Comparison of ENCODE assay signal across 8 cellular contexts in the genomic region with DNA sequence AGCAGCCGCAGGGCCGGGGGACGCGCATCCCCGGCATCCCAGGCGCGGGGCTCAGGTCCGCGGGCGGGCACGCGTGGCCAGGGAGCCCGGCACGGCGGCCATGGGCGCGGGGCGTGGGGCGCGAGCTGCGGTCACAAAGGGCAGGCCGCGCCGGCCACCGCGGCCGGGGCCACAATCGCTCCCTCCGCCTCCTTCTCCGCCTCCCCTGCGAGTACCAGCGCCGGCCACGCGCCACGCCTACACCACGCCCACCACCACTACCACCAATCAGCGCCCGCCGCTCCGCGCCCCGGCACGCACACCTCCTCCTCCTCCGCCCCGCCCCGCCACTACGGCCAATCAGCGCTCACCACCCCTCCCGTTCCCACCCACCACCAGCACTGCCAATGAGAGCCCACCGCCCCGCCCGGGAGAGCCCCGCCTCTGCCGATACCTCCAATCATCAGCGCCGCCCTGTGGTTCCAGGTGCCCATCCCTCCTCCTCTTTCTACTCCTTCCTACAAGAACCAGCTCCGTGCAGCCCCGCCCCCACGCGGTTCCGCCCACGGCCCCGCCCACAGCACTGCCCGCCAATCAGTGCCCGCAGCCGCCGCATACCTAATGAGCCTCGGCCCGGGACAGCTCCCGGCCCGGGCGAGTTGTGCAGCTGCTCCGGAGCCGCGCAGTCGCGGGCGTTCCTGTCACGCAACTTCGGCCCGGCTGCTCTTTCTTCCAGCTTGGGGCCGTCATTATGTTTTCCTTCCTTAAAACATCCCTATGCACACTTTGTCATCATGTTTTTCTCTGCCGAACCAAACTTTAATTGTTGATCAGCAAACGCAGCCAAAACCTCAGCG. TPM values are rescaled to one million over a fixed set of nuclear protein-coding genes. Genes with fewer than 3 reads are reported as not detected.
DNase-seq lines count a peak whose midpoint lies in the region; ATAC-seq and TF ChIP-seq lines count a peak whose summit lies in the region.

A gene (minus strand): TSS at position 213 of the 836 bp plus-strand sequence. CDS start 232 bp downstream, outside the sequence.

- no peaks in the 10 kb centered on the region for H3K36me3 ChIP-seq in left ventricle myocardium inferior
- H3K36me3 ChIP-seq in upper lobe of right lung: no peaks in the 10 kb centered on the region

- H3K4me3 ChIP-seq in left ventricle myocardium inferior (peak within 1 kb of the TSS; percentile 93), upper lobe of right lung (peak within 1 kb of the TSS; percentile 80)

- H3K4me1 ChIP-seq in left ventricle myocardium inferior: peaks cover 80% of the 10 kb centered on the region
- peaks cover 35% of the 10 kb centered on the region for H3K4me1 ChIP-seq in upper lobe of right lung

- peak within 1 kb of the TSS; percentile 16 for H3K27ac Mint-ChIP-seq in T-helper 17 cell
- peak within 1 kb of the TSS; percentile 99 for H3K27ac Mint-ChIP-seq in progenitor cell of endocrine pancreas

- H3K4me1 Mint-ChIP-seq in T-helper 17 cell (peaks cover 22% of the 10 kb centered on the region), progenitor cell of endocrine pancreas (ENCODE audit: low read depth) (peaks cover 16% of the 10 kb centered on the region)

- intact Hi-C loops in left ventricle myocardium inferior (cut with micrococcal nuclease) (no loop called here), upper lobe of right lung (cut with DNase I) (no loop called here)

- DNase-seq in NCI-H146 treated with DMSO at 0.1 percent for 48 hours (lab: John Stamatoyannopoulos, UW; ENCODE audit: unreplicated experiment): peak; percentile 100
- DNase-seq in T-helper 17 cell: peak; percentile 100
- DNase-seq in left ventricle myocardium inferior: peak; percentile 100
- DNase-seq in progenitor cell of endocrine pancreas (ENCODE audit: low spot score, unreplicated experiment): peak; percentile 100
- peak; percentile 100 for DNase-seq in upper lobe of right lung

- H3K36me3 Mint-ChIP-seq in T-helper 17 cell (ENCODE audit: low read depth) (no peaks in the 10 kb centered on the region), progenitor cell of endocrine pancreas (ENCODE audit: insufficient read depth) (no peaks in the 10 kb centered on the region)

- H3K27me3 Mint-ChIP-seq in T-helper 17 cell (peaks cover 39% of the 10 kb centered on the region), progenitor cell of endocrine pancreas (peaks cover 26% of the 10 kb centered on the region)

- H3K27me3 ChIP-seq in left ventricle myocardium inferior (ENCODE audit: low read depth) (no peaks in the 10 kb centered on the region), upper lobe of right lung (no peaks in the 10 kb centered on the region)

- H3K9me3 ChIP-seq in T-helper 17 cell (ENCODE audit: control insufficient read depth, low read length, poor library complexity, severe bottlenecking): no peaks in the 10 kb centered on the region
- H3K9me3 ChIP-seq in left ventricle myocardium inferior (replicated peaks): no peaks in the 10 kb centered on the region
- no peaks in the 10 kb centered on the region for H3K9me3 ChIP-seq in upper lobe of right lung

- H3K9me3 Mint-ChIP-seq in progenitor cell of endocrine pancreas (ENCODE audit: low read depth): no peaks in the 10 kb centered on the region

- H3K27ac ChIP-seq in angular gyrus (ENCODE audit: low read depth, low read length): peak within 1 kb of the TSS; percentile 83
- peak within 1 kb of the TSS; percentile 98 for H3K27ac ChIP-seq in left ventricle myocardium inferior (replicated peaks)
- peak within 1 kb of the TSS; percentile 90 for H3K27ac ChIP-seq in upper lobe of right lung

- peak; percentile 88 for ATAC-seq in GM18498 (IDR thresholded peaks at IDR 0.05; ENCODE audit: unreplicated experiment)
- peak; percentile 80 for ATAC-seq in HG02884 (IDR thresholded peaks at IDR 0.05; ENCODE audit: unreplicated experiment)
- peak; percentile 93 for ATAC-seq in T-helper 17 cell
- ATAC-seq in upper lobe of right lung: peak; percentile 94

- H3K4me3 Mint-ChIP-seq in T-helper 17 cell (peak within 1 kb of the TSS; percentile 93), progenitor cell of endocrine pancreas (ENCODE audit: low read depth) (peak within 1 kb of the TSS; percentile 84)

- TF ChIP-seq CTCF in left ventricle myocardium inferior (IDR thresholded peaks at IDR 0.05; ENCODE audit: borderline replicate concordance) (no peak), progenitor cell of endocrine pancreas (IDR thresholded peaks at IDR 0.05; ENCODE audit: unreplicated experiment) (no peak), upper lobe of right lung (IDR thresholded peaks at IDR 0.05) (no peak)

RNA-seq across cellular contexts. Expression of the gene that starts here (rescaled TPM):
- total RNA-seq in T-helper 17 cell: 1 to 10 TPM; 3.3 to 5.9 TPM
- total RNA-seq in left ventricle myocardium inferior: 77.2 TPM
- 37.5 and 43.1 TPM in 2 replicates for total RNA-seq in progenitor cell of endocrine pancreas
- total RNA-seq in upper lobe of right lung: 136 TPM

Comparison
In these comparisons a context has a peak if more than half of its experiments do, and no peak if none do; other contexts are left out.
1. Peak in every context shown above with its lines: DNase-seq, ATAC-seq, H3K4me3 ChIP-seq and H3K27ac ChIP-seq.